21 cellular contexts compared by ENCODE assay signal in genomic region chr16:85156869-85157268, GRCh38. TPM values are rescaled to one million over a fixed set of nuclear protein-coding genes. Genes with fewer than 3 reads are reported as not detected.
A peak's percentile ranks its signal among the peaks of the same experiment; 100 is the strongest.
DNase-seq lines count a peak whose midpoint lies in the region; ATAC-seq, FAIRE-seq and TF ChIP-seq lines count a peak whose summit lies in the region.
"Had no signal": no experiment of that assay in that cellular context is flagged by ENCODE, and none has a peak within 500 bp of the region (broad histone marks: within the 10 kb centered on the region; RNA-seq: fewer than 3 reads in every experiment).

No MANE protein-coding gene starts in this region.

- no peaks in the 10 kb centered on the region for H3K36me3 ChIP-seq in K562 (ENCODE audit: control insufficient read depth, insufficient read depth, low read length)
- no peaks in the 10 kb centered on the region for H3K36me3 ChIP-seq in uterus

- no peak for TF ChIP-seq RAD21 in K562 (CRISPR knock-in tag; conservative IDR thresholded peaks at IDR 0.05 in 1 of 2, IDR thresholded peaks at IDR 0.05 in 1 of 2)

- POLR2A ChIA-PET in activated CD8-positive, alpha-beta T cell treated with anti-CD3 and anti-CD28 coated beads for 36 hours (lab: Charles Lee), result no interaction called here
- POLR2A ChIA-PET in activated CD8-positive, alpha-beta T cell treated with anti-CD3 and anti-CD28 coated beads, Interleukin-2, amount 10 ng/mL, durations not matched to agents 7 days and 5 days (lab: Charles Lee), result no interaction called here
- POLR2A ChIA-PET in CD4-positive, alpha-beta T cell (lab: Charles Lee), result no interaction called here
- POLR2A ChIA-PET in K562 (lab: Yijun Ruan, JAX), result no interaction called here

- in situ Hi-C loops in K562 (cut with MboI), result no loop called here

- H3K27me3 Mint-ChIP-seq in activated CD8-positive, alpha-beta T cell treated with anti-CD3 and anti-CD28 coated beads for 36 hours, result no peaks in the 10 kb centered on the region
- no peaks in the 10 kb centered on the region for H3K27me3 Mint-ChIP-seq in activated CD8-positive, alpha-beta T cell treated with anti-CD3 and anti-CD28 coated beads, Interleukin-2, amount 10 ng/mL, durations not matched to agents 7 days and 5 days (ENCODE audit: low read depth)
- H3K27me3 Mint-ChIP-seq in CD4-positive, alpha-beta T cell, result no peaks in the 10 kb centered on the region
- H3K27me3 Mint-ChIP-seq in nephron (ENCODE audit: low read depth), result no peaks in the 10 kb centered on the region

- TF ChIP-seq CTCF in activated CD8-positive, alpha-beta T cell treated with anti-CD3 and anti-CD28 coated beads for 36 hours (IDR thresholded peaks at IDR 0.05), result no peak
- no peak for TF ChIP-seq CTCF in CD4-positive, alpha-beta T cell (IDR thresholded peaks at IDR 0.05)
- TF ChIP-seq CTCF in K562 (IDR thresholded peaks at IDR 0.05 in 2 of 3, conservative IDR thresholded peaks at IDR 0.05 in 1 of 3; ENCODE audit: insufficient read depth in 2 of 3, low read depth in 1 of 3, low read length in 3 of 3) (no peak), nephron (IDR thresholded peaks at IDR 0.05; ENCODE audit: unreplicated experiment in 3 of 3) (no peak), uterus (IDR thresholded peaks at IDR 0.05) (no peak)

- H4K20me1 ChIP-seq in K562 (replicated peaks; ENCODE audit: control insufficient read depth, insufficient read depth, low read length), result peaks cover 7% of the 10 kb centered on the region

- no peak for TF ChIP-seq EP300 in K562 (IDR thresholded peaks at IDR 0.05; ENCODE audit: low read length)

- no peaks in the 10 kb centered on the region for H3K36me3 Mint-ChIP-seq in activated CD8-positive, alpha-beta T cell treated with anti-CD3 and anti-CD28 coated beads for 36 hours (ENCODE audit: low read depth)
- H3K36me3 Mint-ChIP-seq in activated CD8-positive, alpha-beta T cell treated with anti-CD3 and anti-CD28 coated beads, Interleukin-2, amount 10 ng/mL, durations not matched to agents 7 days and 5 days (ENCODE audit: low read depth), result no peaks in the 10 kb centered on the region
- H3K36me3 Mint-ChIP-seq in CD4-positive, alpha-beta T cell (ENCODE audit: low read depth), result no peaks in the 10 kb centered on the region
- no peaks in the 10 kb centered on the region for H3K36me3 Mint-ChIP-seq in nephron (ENCODE audit: low read depth)

- no peaks in the 10 kb centered on the region for H3K9me1 ChIP-seq in K562 (ENCODE audit: control insufficient read depth, insufficient read depth, low read length)

- H3K4me1 ChIP-seq in K562 (replicated peaks in 1 of 2; ENCODE audit: control insufficient read depth in 2 of 2, insufficient read depth in 2 of 2, low read length in 2 of 2), result peaks cover 2 to 30% of the 10 kb centered on the region in 2 experiments; a peak in 3 of 5 replicates
- H3K4me1 ChIP-seq in uterus, result peaks cover 0 to 7% of the 10 kb centered on the region in 2 donors

- TF ChIP-seq POLR2A in K562 (conservative IDR thresholded peaks at IDR 0.05) (no peak), uterus (IDR thresholded peaks at IDR 0.05) (no peak)

- no peak overlapping the region for H3K4me2 ChIP-seq in K562 (ENCODE audit: insufficient read depth, low read length)
- H3K4me2 ChIP-seq: KMS-11 had no signal

- H3K9me3 Mint-ChIP-seq in activated CD8-positive, alpha-beta T cell treated with anti-CD3 and anti-CD28 coated beads for 36 hours, result no peaks in the 10 kb centered on the region
- no peaks in the 10 kb centered on the region for H3K9me3 Mint-ChIP-seq in activated CD8-positive, alpha-beta T cell treated with anti-CD3 and anti-CD28 coated beads, Interleukin-2, amount 10 ng/mL, durations not matched to agents 7 days and 5 days (ENCODE audit: insufficient read depth)
- H3K9me3 Mint-ChIP-seq in CD4-positive, alpha-beta T cell, result no peaks in the 10 kb centered on the region
- H3K9me3 Mint-ChIP-seq in nephron, result no peaks in the 10 kb centered on the region

- no peak for FAIRE-seq in K562 (lab: Jason Lieb, UNC)

- no peak overlapping the region for H3K27ac ChIP-seq in CD4-positive, alpha-beta T cell (ENCODE audit: low read depth, low read length)
- no peak overlapping the region for H3K27ac ChIP-seq in K562 (ENCODE audit: extremely low read depth, low read depth, low read length)
- H3K27ac ChIP-seq in uterus, result no peak overlapping the region
- H3K27ac ChIP-seq: 22Rv1, GM23248, KMS-11 had no signal

- CTCF ChIA-PET in activated CD8-positive, alpha-beta T cell treated with anti-CD3 and anti-CD28 coated beads for 36 hours (lab: Charles Lee), result no interaction called here
- CTCF ChIA-PET in activated CD8-positive, alpha-beta T cell treated with anti-CD3 and anti-CD28 coated beads, Interleukin-2, amount 10 ng/mL, durations not matched to agents 7 days and 5 days (lab: Charles Lee), result no interaction called here
- CTCF ChIA-PET in CD4-positive, alpha-beta T cell (lab: Charles Lee), result no interaction called here
- CTCF ChIA-PET in K562 (lab: Yijun Ruan, JAX; ENCODE audit: low intra/inter-chr PET ratio), result no interaction called here

- H3K9ac ChIP-seq in K562 (ENCODE audit: insufficient read depth in 1 of 2, low read depth in 2 of 2, low read length in 2 of 2), result peak overlapping the region in 1 of 2 experiments; percentile 54; a peak in 1 of 4 replicates
- H3K9ac ChIP-seq: KMS-11 had no signal

- BruUV-seq in K562 (replicated peaks; lab: Mats Ljungman, UMichigan), result no TSS peak

- intact Hi-C loops in activated CD8-positive, alpha-beta T cell treated with anti-CD3 and anti-CD28 coated beads for 36 hours (cut with micrococcal nuclease), result no loop called here
- intact Hi-C loops in CD4-positive, alpha-beta T cell (cut with DNase I, micrococcal nuclease), result no loop called here
- intact Hi-C loops in K562 (cut with micrococcal nuclease), result no loop called here
- intact Hi-C loops in uterus (cut with DNase I; ENCODE audit: low total_unique reads), result no loop called here

- H3K4me3 ChIP-seq in K562 (no peak overlapping the region), uterus (no peak overlapping the region)
- H3K4me3 ChIP-seq: GM23248 had no signal

- H3K4me3 Mint-ChIP-seq in activated CD8-positive, alpha-beta T cell treated with anti-CD3 and anti-CD28 coated beads for 36 hours, result peak overlapping the region; percentile 74
- no peak overlapping the region for H3K4me3 Mint-ChIP-seq in activated CD8-positive, alpha-beta T cell treated with anti-CD3 and anti-CD28 coated beads, Interleukin-2, amount 10 ng/mL, durations not matched to agents 7 days and 5 days
- no peak overlapping the region for H3K4me3 Mint-ChIP-seq in CD4-positive, alpha-beta T cell
- H3K4me3 Mint-ChIP-seq in nephron, result no peak overlapping the region

- peaks cover 15% of the 10 kb centered on the region for H3K4me1 Mint-ChIP-seq in activated CD8-positive, alpha-beta T cell treated with anti-CD3 and anti-CD28 coated beads for 36 hours (ENCODE audit: low read depth)
- H3K4me1 Mint-ChIP-seq in activated CD8-positive, alpha-beta T cell treated with anti-CD3 and anti-CD28 coated beads, Interleukin-2, amount 10 ng/mL, durations not matched to agents 7 days and 5 days (ENCODE audit: low read depth), result peaks cover 13% of the 10 kb centered on the region
- peaks cover 23% of the 10 kb centered on the region for H3K4me1 Mint-ChIP-seq in CD4-positive, alpha-beta T cell (ENCODE audit: low read depth)
- H3K4me1 Mint-ChIP-seq in nephron, result peaks cover 71% of the 10 kb centered on the region

- no peak overlapping the region for H3K27ac Mint-ChIP-seq in activated CD8-positive, alpha-beta T cell treated with anti-CD3 and anti-CD28 coated beads for 36 hours
- no peak overlapping the region for H3K27ac Mint-ChIP-seq in activated CD8-positive, alpha-beta T cell treated with anti-CD3 and anti-CD28 coated beads, Interleukin-2, amount 10 ng/mL, durations not matched to agents 7 days and 5 days
- peak overlapping the region; percentile 81 for H3K27ac Mint-ChIP-seq in CD4-positive, alpha-beta T cell
- H3K27ac Mint-ChIP-seq in nephron, result peak overlapping the region; percentile 3 to 20 (median 13)

- no peaks in the 10 kb centered on the region for H3K79me2 ChIP-seq in K562 (ENCODE audit: control insufficient read depth, insufficient read depth, low read length)

- DNase-seq in activated CD8-positive, alpha-beta T cell treated with anti-CD3 and anti-CD28 coated beads for 36 hours, result no peak
- DNase-seq in activated CD8-positive, alpha-beta T cell treated with anti-CD3 and anti-CD28 coated beads, Interleukin-2, amount 10 ng/mL, durations not matched to agents 7 days and 5 days, result no peak
- no peak for DNase-seq in CD4-positive, alpha-beta T cell
- DNase-seq in K562 (ENCODE audit: extremely low read depth in 1 of 4, low spot score in 3 of 4) (no peak), uterus (no peak)
- DNase-seq in stimulated activated CD4-positive, alpha-beta T cell treated with anti-CD3 and anti-CD28 coated beads, Interleukin-4, amount 100 ng/mL, for 24 hours, result no peak
- DNase-seq: DMS153, GF-D8, GM23248, MV-4-11, NCI-H187, NCI-H345, NCI-H524 treated with DMSO at 0.1 percent for 48 hours, RPMI8226, SIG-M5 had no signal

- H3K27me3 ChIP-seq in CD4-positive, alpha-beta T cell (ENCODE audit: control insufficient read depth, insufficient read depth, low read length), result no peaks in the 10 kb centered on the region
- H3K27me3 ChIP-seq in K562 (ENCODE audit: control insufficient read depth in 2 of 2, insufficient read depth in 2 of 2, low read length in 2 of 2) (peaks cover 8 to 25% of the 10 kb centered on the region in 2 experiments; a peak in 4 of 5 replicates), uterus (no peaks in the 10 kb centered on the region)

- no peak overlapping the region for H2AFZ ChIP-seq in K562 (ENCODE audit: low read depth, low read length)

- no peaks in the 10 kb centered on the region for H3K9me3 ChIP-seq in CD4-positive, alpha-beta T cell (ENCODE audit: control insufficient read depth, low read length)
- H3K9me3 ChIP-seq in K562 (replicated peaks; ENCODE audit: control insufficient read depth, insufficient read depth, low read depth, low read length), result no peaks in the 10 kb centered on the region
- H3K9me3 ChIP-seq in uterus, result no peaks in the 10 kb centered on the region

- ATAC-seq in activated CD8-positive, alpha-beta T cell treated with anti-CD3 and anti-CD28 coated beads for 36 hours, result no peak
- no peak for ATAC-seq in activated CD8-positive, alpha-beta T cell treated with anti-CD3 and anti-CD28 coated beads, Interleukin-2, amount 10 ng/mL, durations not matched to agents 7 days and 5 days
- no peak for ATAC-seq in CD4-positive, alpha-beta T cell (ENCODE audit: poor library complexity)
- no peak for ATAC-seq in K562
- ATAC-seq in HG03342 (IDR thresholded peaks at IDR 0.05; ENCODE audit: unreplicated experiment), result no peak
- ATAC-seq: HCT116 had no signal

RNA-seq across cellular contexts. Expression of gene CIBAR2, which starts 44.6 kb away (rescaled TPM):
- total RNA-seq in activated CD8-positive, alpha-beta T cell treated with anti-CD3 and anti-CD28 coated beads for 36 hours, result not detected
- total RNA-seq in activated CD8-positive, alpha-beta T cell treated with anti-CD3 and anti-CD28 coated beads, Interleukin-2, amount 10 ng/mL, durations not matched to agents 7 days and 5 days, result not detected
- not detected for total RNA-seq in CD4-positive, alpha-beta T cell
- total RNA-seq in K562 (2011; cell fraction: chromatin; rRNA removed; ENCODE audit: low replicate concordance), result not detected in 2 replicates
- total RNA-seq in K562 (2011; cell fraction: nucleolus; rRNA removed), result not detected in 2 replicates
- total RNA-seq in K562 (2011; cell fraction: nucleoplasm; rRNA removed), result not detected in 2 replicates
- total RNA-seq in K562 (2014; rRNA removed) (not detected in 2 replicates), K562 (2014; rRNA removed; fragmentation: Illumina TruSeq; extraction: Trizol) (not detected in 2 replicates), K562 (2015; rRNA removed; fragmentation: Illumina TruSeq; extraction: Trizol) (not detected in 2 replicates), K562 (2021) (not detected in 2 replicates), uterus (1 to 10 TPM in 1 of 4 donors, not detected in 3; 2.4 TPM)
- polyA plus RNA-seq in K562 (2011; rRNA removed) (not detected in 2 replicates), K562 (2014; fragmentation: Illumina TruSeq; extraction: Trizol) (not detected in 2 replicates), K562 (2014; fragmentation: Nextera tagmentation; extraction: Ambion mirVana) (not detected), K562 (2014; rRNA removed) (not detected in 2 replicates)
- not detected in 2 replicates for polyA plus RNA-seq in K562 (2011; cell fraction: cytosol; rRNA removed)
- polyA plus RNA-seq in K562 (2011; cell fraction: nucleus; rRNA removed), result not detected in 2 replicates
- polyA plus RNA-seq in K562 (2012), result not detected in 2 replicates
- polyA minus RNA-seq in K562 (2011; rRNA and poly(A)+ RNA removed), result not detected in 2 replicates
- not detected in 2 replicates for polyA minus RNA-seq in K562 (2011; cell fraction: cytosol; rRNA and poly(A)+ RNA removed)
- polyA minus RNA-seq in K562 (2011; cell fraction: nucleus; rRNA and poly(A)+ RNA removed), result not detected in 2 replicates
- total RNA-seq: Daoy, GM23248 had no signal
- polyA plus RNA-seq: GM23248 had no signal

Comparison
In these comparisons a context has a peak if more than half of its experiments do, and no peak if none do; other contexts are left out.
1. H3K27ac Mint-ChIP-seq: peak in CD4-positive, alpha-beta T cell (single experiment) and nephron (3 of 3); none in activated CD8-positive, alpha-beta T cell treated with anti-CD3 and anti-CD28 coated beads for 36 hours (single experiment) and activated CD8-positive, alpha-beta T cell treated with anti-CD3 and anti-CD28 coated beads, Interleukin-2, amount 10 ng/mL, durations not matched to agents 7 days and 5 days (single experiment).